Comparison of ENCODE assay signal across 20 cellular contexts in genomic region chr3:53519047-53519717, GRCh38. TPM values are rescaled to one million over a fixed set of nuclear protein-coding genes. Genes with fewer than 3 reads are reported as not detected.
"Had no signal": no experiment of that assay in that cellular context is flagged by ENCODE, and none has a peak within 500 bp of the region (broad histone marks: within the 10 kb centered on the region; RNA-seq: fewer than 3 reads in every experiment).

No MANE protein-coding gene starts in this region.

- H3K27ac Mint-ChIP-seq: activated CD8-positive, alpha-beta T cell treated with anti-CD3 and anti-CD28 coated beads, Interleukin-2, amount 10 ng/mL, durations not matched to agents 7 days and 5 days; activated naive CD8-positive, alpha-beta T cell treated with anti-CD3 and anti-CD28 coated beads, Interleukin-2, amount 50 U/mL, for 24 hours; activated T-helper 1 cell treated with anti-CD3 and anti-CD28 coated beads, Interleukin-12 subunit alpha, Interleukin-12 subunit beta, Interleukin-2, Interleukin-4 antibody, amounts not matched to agents 30 ng/mL and 10 ng/mL and 1 ng/mL, durations not matched to agents 14 hours and 24 hours and 36 hours had no signal

- FAIRE-seq: endothelial cell of umbilical vein, keratinocyte, pancreas, urothelium cell line had no signal

- H3K4me3 ChIP-seq: coronary artery, gastrocnemius medialis, heart right ventricle, left ventricle myocardium inferior, pancreas, skin epidermis, thoracic aorta had no signal

- H3K9me3 Mint-ChIP-seq: activated naive CD8-positive, alpha-beta T cell treated with anti-CD3 and anti-CD28 coated beads, Interleukin-2, amount 50 U/mL, for 24 hours; activated T-helper 1 cell treated with anti-CD3 and anti-CD28 coated beads, Interleukin-12 subunit alpha, Interleukin-12 subunit beta, Interleukin-2, Interleukin-4 antibody, amounts not matched to agents 30 ng/mL and 10 ng/mL and 1 ng/mL, durations not matched to agents 14 hours and 24 hours and 36 hours; stimulated activated naive CD8-positive, alpha-beta T cell treated with anti-CD3 and anti-CD28 coated beads, Interleukin-15, amount 100 ng/mL, for 72 hours had no signal

- H3K9me3 ChIP-seq: gastrocnemius medialis, heart right ventricle, left ventricle myocardium inferior, pancreas, thoracic aorta had no signal

- ATAC-seq: activated CD8-positive, alpha-beta T cell treated with anti-CD3 and anti-CD28 coated beads, Interleukin-2, amount 10 ng/mL, durations not matched to agents 7 days and 5 days; activated naive CD8-positive, alpha-beta T cell treated with anti-CD3 and anti-CD28 coated beads, Interleukin-2, amount 50 U/mL, for 24 hours; stimulated activated naive CD8-positive, alpha-beta T cell treated with anti-CD3 and anti-CD28 coated beads, Interleukin-15, amount 100 ng/mL, for 72 hours had no signal

- DNase-seq: activated CD4-positive, alpha-beta T cell treated with anti-CD3 and anti-CD28 coated beads for 4 hours; activated CD8-positive, alpha-beta T cell treated with anti-CD3 and anti-CD28 coated beads, Interleukin-2, amount 10 ng/mL, durations not matched to agents 7 days and 5 days; activated naive CD4-positive, alpha-beta T cell; activated naive CD8-positive, alpha-beta T cell treated with anti-CD3 and anti-CD28 coated beads, Interleukin-2, amount 50 U/mL, for 24 hours; effector CD4-positive, alpha-beta T cell; gastrocnemius medialis; heart right ventricle; left ventricle myocardium inferior; pancreas; retina; stimulated activated CD4-positive, alpha-beta T cell treated with anti-CD3 and anti-CD28 coated beads, Interleukin-4, amount 100 ng/mL, for 4 hours; stimulated activated naive CD8-positive, alpha-beta T cell treated with anti-CD3 and anti-CD28 coated beads, Interleukin-15, amount 100 ng/mL, for 72 hours; T1000 had no signal

- H3K27me3 Mint-ChIP-seq: stimulated activated naive CD8-positive, alpha-beta T cell treated with anti-CD3 and anti-CD28 coated beads, Interleukin-15, amount 100 ng/mL, for 72 hours had no signal

- H3K4me1 Mint-ChIP-seq: activated naive CD8-positive, alpha-beta T cell treated with anti-CD3 and anti-CD28 coated beads, Interleukin-2, amount 50 U/mL, for 24 hours; stimulated activated naive CD8-positive, alpha-beta T cell treated with anti-CD3 and anti-CD28 coated beads, Interleukin-15, amount 100 ng/mL, for 72 hours had no signal

- H3K27me3 ChIP-seq: gastrocnemius medialis, pancreas had no signal

- H3K27ac ChIP-seq: coronary artery, gastrocnemius medialis, heart right ventricle, left ventricle myocardium inferior, pancreas, skin epidermis, thoracic aorta had no signal

- H3K4me1 ChIP-seq: gastrocnemius medialis, left ventricle myocardium inferior, pancreas had no signal

- H3K4me3 Mint-ChIP-seq: activated CD8-positive, alpha-beta T cell treated with anti-CD3 and anti-CD28 coated beads, Interleukin-2, amount 10 ng/mL, durations not matched to agents 7 days and 5 days; activated naive CD8-positive, alpha-beta T cell treated with anti-CD3 and anti-CD28 coated beads, Interleukin-2, amount 50 U/mL, for 24 hours; activated T-helper 1 cell treated with anti-CD3 and anti-CD28 coated beads, Interleukin-12 subunit alpha, Interleukin-12 subunit beta, Interleukin-2, Interleukin-4 antibody, amounts not matched to agents 30 ng/mL and 10 ng/mL and 1 ng/mL, durations not matched to agents 14 hours and 24 hours and 36 hours; stimulated activated naive CD8-positive, alpha-beta T cell treated with anti-CD3 and anti-CD28 coated beads, Interleukin-15, amount 100 ng/mL, for 72 hours had no signal

- H3K36me3 ChIP-seq: gastrocnemius medialis, heart right ventricle, left ventricle myocardium inferior, pancreas, thoracic aorta had no signal

RNA-seq across cellular contexts. Expression of gene CACNA1D, which starts 24.8 kb away (rescaled TPM):
- total RNA-seq: endothelial cell of umbilical vein had no signal
